16 cellular contexts compared by ENCODE assay signal in genomic region chr2:148106331-148106730, GRCh38.
A peak's percentile ranks its signal among the peaks of the same experiment; 100 is the strongest.
DNase-seq lines count a peak whose midpoint lies in the region; ATAC-seq and TF ChIP-seq lines count a peak whose summit lies in the region.
"Had no signal": no experiment of that assay in that cellular context is flagged by ENCODE, and none has a peak within 500 bp of the region (broad histone marks: within the 10 kb centered on the region; RNA-seq: fewer than 3 reads in every experiment).

No MANE protein-coding gene starts in this region.

- peak overlapping the region; percentile 22 for H3K27ac Mint-ChIP-seq in HFFc6
- H3K27ac Mint-ChIP-seq: CD14-positive monocyte; CD8-positive, alpha-beta T cell had no signal

- TF ChIP-seq CTCF in HFFc6 (IDR thresholded peaks at IDR 0.05) (no peak), fibroblast of pulmonary artery (IDR thresholded peaks at IDR 0.05; ENCODE audit: low read length, missing control alignments) (no peak)

- no peak overlapping the region for H3K4me3 ChIP-seq in fibroblast of pulmonary artery (replicated peaks; ENCODE audit: low read depth, low read length)
- H3K4me3 ChIP-seq: A549 had no signal

- no peaks in the 10 kb centered on the region for H3K9me3 Mint-ChIP-seq in HFFc6
- no peaks in the 10 kb centered on the region for H3K9me3 Mint-ChIP-seq in activated T-cell treated with anti-CD3 and anti-CD28 coated beads, Interleukin-2, amount 50 U/mL, for 4 hours
- H3K9me3 Mint-ChIP-seq: CD8-positive, alpha-beta T cell had no signal

- H3K36me3 Mint-ChIP-seq in HFFc6 (ENCODE audit: low read depth), result 0 out of 2 replicates have a peak, but pooled peaks cover 5% of the 10 kb centered on the region
- peaks cover 8% of the 10 kb centered on the region for H3K36me3 Mint-ChIP-seq in activated T-cell treated with anti-CD3 and anti-CD28 coated beads, Interleukin-2, amount 50 U/mL, for 4 hours (ENCODE audit: insufficient read depth)

- DNase-seq in HFFc6 (peak; percentile 18), amniotic epithelial cell (ENCODE audit: low read depth) (peak; percentile 16), fibroblast of pulmonary artery (ENCODE audit: low read depth) (peak; percentile 7), DMS79 (lab: John Stamatoyannopoulos, UW) (no peak), NCI-H146 (lab: John Stamatoyannopoulos, UW) (no peak)
- DNase-seq in activated T-cell treated with anti-CD3 and anti-CD28 coated beads, Interleukin-2, amount 50 U/mL, for 4 hours, result no peak
- DNase-seq: CD8-positive, alpha-beta T cell; COR-L47; DMS153; DND-41; GF-D8; H7 had no signal

- no peak overlapping the region for H3K4me3 Mint-ChIP-seq in HFFc6
- H3K4me3 Mint-ChIP-seq in activated T-cell treated with anti-CD3 and anti-CD28 coated beads, Interleukin-2, amount 50 U/mL, for 4 hours, result no peak overlapping the region
- H3K4me3 Mint-ChIP-seq: CD14-positive monocyte; CD8-positive, alpha-beta T cell had no signal

- no peaks in the 10 kb centered on the region for H3K27me3 Mint-ChIP-seq in HFFc6 (ENCODE audit: insufficient read depth)
- H3K27me3 Mint-ChIP-seq in activated T-cell treated with anti-CD3 and anti-CD28 coated beads, Interleukin-2, amount 50 U/mL, for 4 hours (ENCODE audit: low read depth), result no peaks in the 10 kb centered on the region

- H3K4me1 Mint-ChIP-seq in HFFc6 (ENCODE audit: low read depth), result peaks cover 37% of the 10 kb centered on the region
- peaks cover 16% of the 10 kb centered on the region for H3K4me1 Mint-ChIP-seq in activated T-cell treated with anti-CD3 and anti-CD28 coated beads, Interleukin-2, amount 50 U/mL, for 4 hours (ENCODE audit: low read depth)

- no peak for ATAC-seq in activated T-cell treated with anti-CD3 and anti-CD28 coated beads, Interleukin-2, amount 50 U/mL, for 4 hours
- no peak for ATAC-seq in GM18870 (IDR thresholded peaks at IDR 0.05; ENCODE audit: unreplicated experiment)
- ATAC-seq: A549; CD8-positive, alpha-beta T cell; HepG2 had no signal

Comparison
In these comparisons a context has a peak if more than half of its experiments do, and no peak if none do; other contexts are left out.
1. DNase-seq: peak in HFFc6 (single experiment), amniotic epithelial cell (single experiment) and fibroblast of pulmonary artery (single experiment); none in activated T-cell treated with anti-CD3 and anti-CD28 coated beads, Interleukin-2, amount 50 U/mL, for 4 hours (single experiment), DMS79 (single experiment) and NCI-H146 (single experiment).